In genomic region chr2:140316345-140316744, GRCh38 we compare ENCODE assay signal across 27 cellular contexts.
"Had no signal": no experiment of that assay in that cellular context is flagged by ENCODE, and none has a peak within 500 bp of the region (broad histone marks: within the 10 kb centered on the region; RNA-seq: fewer than 3 reads in every experiment).

No MANE protein-coding gene starts in this region.

- ATAC-seq: effector memory CD8-positive, alpha-beta T cell; esophagus mucosa; foreskin keratinocyte; gastrocnemius medialis; gastroesophageal sphincter; heart left ventricle; heart right ventricle had no signal

- H3K9me3 ChIP-seq: colonic mucosa, esophagus muscularis mucosa, esophagus squamous epithelium, gastrocnemius medialis, gastroesophageal sphincter, heart left ventricle, heart right ventricle had no signal

- H3K4me3 ChIP-seq: colonic mucosa, coronary artery, dorsolateral prefrontal cortex, esophagus muscularis mucosa, esophagus squamous epithelium, gastrocnemius medialis, gastroesophageal sphincter, heart left ventricle, heart right ventricle had no signal

- H3K27me3 ChIP-seq: colonic mucosa, dorsolateral prefrontal cortex, esophagus muscularis mucosa, esophagus squamous epithelium, foreskin keratinocyte, gastrocnemius medialis, gastroesophageal sphincter, heart left ventricle, heart right ventricle had no signal

- FAIRE-seq: colon, endometrium, endothelial cell of umbilical vein, frontal cortex had no signal

- H3K27ac ChIP-seq: colonic mucosa, coronary artery, dorsolateral prefrontal cortex, epithelial cell of prostate, esophagus muscularis mucosa, esophagus squamous epithelium, foreskin keratinocyte, gastrocnemius medialis, gastroesophageal sphincter, heart left ventricle, heart right ventricle had no signal

- H3K36me3 ChIP-seq: colonic mucosa, esophagus muscularis mucosa, esophagus squamous epithelium, gastrocnemius medialis, gastroesophageal sphincter, heart left ventricle, heart right ventricle had no signal

- H3K4me1 ChIP-seq: colonic mucosa, esophagus muscularis mucosa, esophagus squamous epithelium, gastrocnemius medialis, gastroesophageal sphincter, heart left ventricle, heart right ventricle had no signal

- DNase-seq: colonic mucosa; cortex of kidney; dermis blood vessel endothelial cell; dorsolateral prefrontal cortex; effector CD4-positive, alpha-beta T cell; effector CD8-positive, alpha-beta T cell; effector memory CD4-positive, alpha-beta T cell; effector memory CD8-positive, alpha-beta T cell; endodermal cell; esophagus squamous epithelium; foreskin fibroblast; foreskin keratinocyte; foreskin melanocyte; gastrocnemius medialis; glutamatergic neuron; head of caudate nucleus; heart left ventricle; heart right ventricle had no signal
